ENCODE assay signal across 11 cellular contexts in the genomic region with DNA sequence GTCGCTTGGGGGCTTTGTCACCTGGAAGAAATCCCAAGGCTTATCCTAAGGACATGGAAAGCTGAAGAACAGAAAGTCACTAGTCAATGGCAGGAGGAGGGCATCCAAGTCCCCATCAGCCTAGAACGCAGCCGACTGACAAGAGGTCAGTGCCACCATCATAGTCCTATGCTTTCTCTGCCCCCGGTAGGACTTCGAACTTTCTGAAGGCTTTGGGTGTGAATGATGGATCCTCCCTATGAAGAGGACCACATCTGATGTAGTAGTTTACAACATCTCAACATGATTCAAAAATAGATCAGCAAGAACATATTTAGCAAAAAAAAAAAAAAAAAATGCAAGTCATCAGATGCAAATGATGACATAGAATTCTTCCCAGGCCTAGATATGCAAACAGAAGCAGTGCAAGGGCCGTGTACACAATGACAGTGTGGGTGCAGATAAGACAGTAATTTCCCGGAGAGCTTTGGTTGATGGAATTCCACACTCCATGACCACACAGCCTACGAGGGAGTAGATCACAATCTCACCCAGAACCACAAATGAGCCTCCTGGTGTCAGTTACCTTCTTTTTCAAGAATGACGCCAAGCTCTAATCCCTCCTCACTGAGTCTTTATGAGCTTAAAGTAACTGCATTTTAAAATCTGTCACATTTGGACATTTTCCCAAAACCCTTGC.
DNase-seq lines count a peak whose midpoint lies in the region; ATAC-seq, FAIRE-seq and TF ChIP-seq lines count a peak whose summit lies in the region.
"Had no signal": no experiment of that assay in that cellular context is flagged by ENCODE, and none has a peak within 500 bp of the region (broad histone marks: within the 10 kb centered on the region; RNA-seq: fewer than 3 reads in every experiment).

No MANE protein-coding gene starts in this region.

- no peak overlapping the region for H3K4me3 Mint-ChIP-seq in effector memory CD8-positive, alpha-beta T cell
- H3K4me3 Mint-ChIP-seq: activated CD8-positive, alpha-beta T cell treated with anti-CD3 and anti-CD28 coated beads for 36 hours had no signal

- WGBS in K562 (ENCODE audit: insufficient coverage, low coverage, missing lambda C conversion rate) = 13% methylated on average over 9 of the region's 9 CpGs

- no peaks in the 10 kb centered on the region for H3K9me3 Mint-ChIP-seq in effector memory CD8-positive, alpha-beta T cell
- H3K9me3 Mint-ChIP-seq: activated CD8-positive, alpha-beta T cell treated with anti-CD3 and anti-CD28 coated beads for 36 hours had no signal

- no peak overlapping the region for H3K4me2 ChIP-seq in K562 (ENCODE audit: insufficient read depth, low read length)

- no peak overlapping the region for H2AFZ ChIP-seq in K562 (ENCODE audit: low read depth, low read length)

- intact Hi-C loops in A673 (cut with micrococcal nuclease; ENCODE audit: unreplicated experiment) = no loop called here
- intact Hi-C loops in K562 (cut with micrococcal nuclease) = no loop called here
- intact Hi-C loops in lower lobe of right lung (cut with DNase I) = no loop called here

- H3K9me1 ChIP-seq in K562 (ENCODE audit: control insufficient read depth, insufficient read depth, low read length) = no peaks in the 10 kb centered on the region

- in situ Hi-C loops in K562 (cut with MboI) = no loop called here

- H3K4me1 Mint-ChIP-seq in effector memory CD8-positive, alpha-beta T cell (ENCODE audit: low read depth in 2 of 2) = no peaks in the 10 kb centered on the region

- POLR2A ChIA-PET in A673 (lab: Charles Lee; ENCODE audit: low non-redundant PET) (no interaction called here), K562 (lab: Yijun Ruan, JAX) (interaction anchor here (0.6 to 1.7 kb wide), 6 partner anchors 10 to 367 kb away, joined by 3 to 8 read pairs (median 4); no protein-coding TSS in a partner anchor)

- CTCF ChIA-PET in A673 (lab: Charles Lee) (no interaction called here), K562 (lab: Yijun Ruan, JAX; ENCODE audit: low intra/inter-chr PET ratio) (interaction anchor here (0.6 kb wide), 1 partner anchor 111 kb away, joined by 4 read pairs; no protein-coding TSS in a partner anchor)

- TF ChIP-seq EP300 in K562 (IDR thresholded peaks at IDR 0.05; ENCODE audit: low read length) = peak; percentile 81

- H4K20me1 ChIP-seq in K562 (replicated peaks; ENCODE audit: control insufficient read depth, insufficient read depth, low read length) = peaks cover 14% of the 10 kb centered on the region

- peak; percentile 66 for FAIRE-seq in K562 (lab: Jason Lieb, UNC)
- FAIRE-seq: keratinocyte, urothelium cell line had no signal

- H3K9me3 ChIP-seq in A673 (ENCODE audit: low read depth, low read length, poor library complexity, severe bottlenecking) = no peaks in the 10 kb centered on the region
- H3K9me3 ChIP-seq in K562 (replicated peaks; ENCODE audit: control insufficient read depth, insufficient read depth, low read depth, low read length) = no peaks in the 10 kb centered on the region
- no peaks in the 10 kb centered on the region for H3K9me3 ChIP-seq in lower lobe of right lung

- TF ChIP-seq POLR2A in K562 (conservative IDR thresholded peaks at IDR 0.05) = no peak

- TF ChIP-seq RAD21 in K562 (CRISPR knock-in tag; conservative IDR thresholded peaks at IDR 0.05 in 1 of 2, IDR thresholded peaks at IDR 0.05 in 1 of 2) = no peak

- DNase-seq in A673 (ENCODE audit: low spot score) (peak; percentile 5), LoVo (ENCODE audit: low spot score) (peak; percentile 24), K562 (ENCODE audit: extremely low read depth in 1 of 4, low spot score in 3 of 4) (peak; percentile 33 to 59 (median 46)), lower lobe of right lung (no peak), GOT3 (lab: John Stamatoyannopoulos, UW) (no peak)
- DNase-seq in activated CD4-positive, alpha-beta T cell treated with anti-CD3 and anti-CD28 coated beads, Interleukin-2, amount 50 U/mL, for 48 hours = no peak
- DNase-seq in effector memory CD8-positive, alpha-beta T cell = no peak
- DNase-seq: activated CD8-positive, alpha-beta T cell treated with anti-CD3 and anti-CD28 coated beads for 36 hours had no signal

- H3K79me2 ChIP-seq in K562 (ENCODE audit: control insufficient read depth, insufficient read depth, low read length) = no peaks in the 10 kb centered on the region

- BruUV-seq in A673 (replicated peaks; lab: Mats Ljungman, UMichigan) (no TSS peak), K562 (replicated peaks; lab: Mats Ljungman, UMichigan) (no TSS peak)

- H3K36me3 Mint-ChIP-seq in effector memory CD8-positive, alpha-beta T cell (ENCODE audit: insufficient read depth) = peaks cover 3% of the 10 kb centered on the region

- H3K27me3 ChIP-seq in A673 (replicated peaks; ENCODE audit: insufficient read depth, low read depth, low read length, poor library complexity) (no peaks in the 10 kb centered on the region), K562 (ENCODE audit: control insufficient read depth in 2 of 2, insufficient read depth in 2 of 2, low read length in 2 of 2) (peaks cover 46 to 82% of the 10 kb centered on the region in 2 experiments), lower lobe of right lung (ENCODE audit: low read depth) (no peaks in the 10 kb centered on the region)

- no peak overlapping the region for H3K9ac ChIP-seq in K562 (ENCODE audit: insufficient read depth in 1 of 2, low read depth in 2 of 2, low read length in 2 of 2)

- no peak overlapping the region for H3K27ac Mint-ChIP-seq in effector memory CD8-positive, alpha-beta T cell
- H3K27ac Mint-ChIP-seq: activated CD8-positive, alpha-beta T cell treated with anti-CD3 and anti-CD28 coated beads for 36 hours had no signal

- H3K27ac ChIP-seq in A673 (ENCODE audit: low read depth, low read length, poor library complexity, severe bottlenecking) = no peak overlapping the region
- H3K27ac ChIP-seq in K562 (ENCODE audit: extremely low read depth, low read depth, low read length) = no peak overlapping the region
- H3K27ac ChIP-seq in lower lobe of right lung = peak overlapping the region; percentile 79

- H3K36me3 ChIP-seq in A673 (ENCODE audit: insufficient read depth, low read length, poor library complexity, severe bottlenecking) (no peaks in the 10 kb centered on the region), K562 (ENCODE audit: control insufficient read depth, insufficient read depth, low read length) (no peaks in the 10 kb centered on the region), lower lobe of right lung (no peaks in the 10 kb centered on the region)

- peaks cover 5 to 16% of the 10 kb centered on the region in 2 donors for H3K27me3 Mint-ChIP-seq in effector memory CD8-positive, alpha-beta T cell
- H3K27me3 Mint-ChIP-seq: activated CD8-positive, alpha-beta T cell treated with anti-CD3 and anti-CD28 coated beads for 36 hours had no signal

- no peak for TF ChIP-seq CTCF in A673 (conservative IDR thresholded peaks at IDR 0.05; ENCODE audit: low read depth, low read length)
- TF ChIP-seq CTCF in K562 (IDR thresholded peaks at IDR 0.05 in 2 of 3, conservative IDR thresholded peaks at IDR 0.05 in 1 of 3; ENCODE audit: insufficient read depth in 2 of 3, low read depth in 1 of 3, low read length in 3 of 3) = no peak
- TF ChIP-seq CTCF in lower lobe of right lung (IDR thresholded peaks at IDR 0.05) = no peak

- no peaks in the 10 kb centered on the region for H3K4me1 ChIP-seq in A673 (ENCODE audit: insufficient read depth, low read length, poor library complexity, severe bottlenecking)
- H3K4me1 ChIP-seq in K562 (replicated peaks in 1 of 2; ENCODE audit: control insufficient read depth in 2 of 2, insufficient read depth in 2 of 2, low read length in 2 of 2) = peaks cover 3 to 16% of the 10 kb centered on the region in 2 experiments; a peak in 3 of 5 replicates
- H3K4me1 ChIP-seq in lower lobe of right lung = peaks cover 53% of the 10 kb centered on the region

- H3K4me3 ChIP-seq in A673 (ENCODE audit: low read depth, low read length, poor library complexity, severe bottlenecking) (no peak overlapping the region), K562 (no peak overlapping the region), lower lobe of right lung (no peak overlapping the region)

- ATAC-seq in K562 (peak; percentile 78), lower lobe of right lung (peak; percentile 42 to 49), GM18498 (IDR thresholded peaks at IDR 0.05; ENCODE audit: unreplicated experiment) (no peak)
- ATAC-seq in effector memory CD8-positive, alpha-beta T cell (replicated peaks) = no peak
- ATAC-seq: activated CD8-positive, alpha-beta T cell treated with anti-CD3 and anti-CD28 coated beads for 36 hours had no signal

TF ChIP-seq in K562, 482 proteins besides CTCF, POLR2A, EP300 and RAD21 (continues in another document):
- peak; percentile 78 for TF ChIP-seq CBFA2T3 (IDR thresholded peaks at IDR 0.05)
- TF ChIP-seq DIDO1 (tag; IDR thresholded peaks at IDR 0.05; ENCODE audit: low read depth) = 0 out of 2 replicates have a peak, but pooled peaks have one; percentile 53
- TF ChIP-seq ZNF644 (tag; IDR thresholded peaks at IDR 0.05; ENCODE audit: low read depth) = peak; percentile 65; the same call in 1 of the 2 replicates
- peak; percentile 49; the same call in 1 of the 2 replicates for TF ChIP-seq BHLHE40 (IDR thresholded peaks at IDR 0.05; ENCODE audit: low read length)
- peak; percentile 48; the same call in 1 of the 2 replicates for TF ChIP-seq FOXJ2 (tag; IDR thresholded peaks at IDR 0.05)
- TF ChIP-seq CSDE1 (IDR thresholded peaks at IDR 0.05) = no peak
- no peak for TF ChIP-seq RBM22 (IDR thresholded peaks at IDR 0.05; ENCODE audit: low read depth, low read length, poor library complexity, severe bottlenecking)
- TF ChIP-seq, protein P1, sequence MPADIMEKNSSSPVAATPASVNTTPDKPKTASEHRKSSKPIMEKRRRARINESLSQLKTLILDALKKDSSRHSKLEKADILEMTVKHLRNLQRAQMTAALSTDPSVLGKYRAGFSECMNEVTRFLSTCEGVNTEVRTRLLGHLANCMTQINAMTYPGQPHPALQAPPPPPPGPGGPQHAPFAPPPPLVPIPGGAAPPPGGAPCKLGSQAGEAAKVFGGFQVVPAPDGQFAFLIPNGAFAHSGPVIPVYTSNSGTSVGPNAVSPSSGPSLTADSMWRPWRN (IDR thresholded peaks at IDR 0.05; ENCODE audit: low read depth) = peak; percentile 99
- TF ChIP-seq ATF7 (IDR thresholded peaks at IDR 0.05) = peak; percentile 90
- TF ChIP-seq BCOR (IDR thresholded peaks at IDR 0.05) = peak; percentile 57; the same call in 1 of the 2 replicates
- no peak for TF ChIP-seq ZKSCAN1 (IDR thresholded peaks at IDR 0.05; ENCODE audit: low read depth, low read length)
- TF ChIP-seq ZNF695 (CRISPR knock-in tag; IDR thresholded peaks at IDR 0.05) = no peak
- TF ChIP-seq SMARCA4 (IDR thresholded peaks at IDR 0.05) = peak; percentile 87
- TF ChIP-seq TAF1 (IDR thresholded peaks at IDR 0.05; ENCODE audit: control insufficient read depth, extremely low read depth, insufficient read depth, low read length, severe bottlenecking) = no peak

Comparison
In these comparisons a context has a peak if more than half of its experiments do, and no peak if none do; other contexts are left out.
1. DNase-seq: peak in A673 (single experiment), LoVo (single experiment) and K562 (4 of 4); none in lower lobe of right lung (single experiment), activated CD4-positive, alpha-beta T cell treated with anti-CD3 and anti-CD28 coated beads, Interleukin-2, amount 50 U/mL, for 48 hours (0 of 2), effector memory CD8-positive, alpha-beta T cell (0 of 3) and GOT3 (single experiment).
2. ATAC-seq: peak in K562 (single experiment) and lower lobe of right lung (2 of 2); none in GM18498 (single experiment) and effector memory CD8-positive, alpha-beta T cell (single experiment).